9 cellular contexts compared by ENCODE assay signal in genomic region chr17:32323784-32324590, GRCh38. TPM values are rescaled to one million over a fixed set of nuclear protein-coding genes. Genes with fewer than 3 reads are reported as not detected.
DNase-seq lines count a peak whose midpoint lies in the region; ATAC-seq and TF ChIP-seq lines count a peak whose summit lies in the region.
"Had no signal": no experiment of that assay in that cellular context is flagged by ENCODE, and none has a peak within 500 bp of the region (broad histone marks: within the 10 kb centered on the region; RNA-seq: fewer than 3 reads in every experiment).

No MANE protein-coding gene starts in this region.

- no peak for TF ChIP-seq CTCF in fibroblast of villous mesenchyme (IDR thresholded peaks at IDR 0.05; ENCODE audit: insufficient read depth, low read depth, low read length)

- H3K4me3 ChIP-seq in fibroblast of villous mesenchyme (ENCODE audit: low read depth, low read length) (peak overlapping the region; percentile 29), Karpas-422 (ENCODE audit: low read length) (no peak overlapping the region)
- H3K4me3 ChIP-seq: A549 had no signal

- no peak overlapping the region; the same call in 1 of the 2 replicates for H2AFZ ChIP-seq in Karpas-422 (ENCODE audit: low read length)

- H3K9me2 ChIP-seq in Karpas-422 (replicated peaks; ENCODE audit: insufficient read depth, low read length) = no peaks in the 10 kb centered on the region

- H3K79me2 ChIP-seq in Karpas-422 (ENCODE audit: low read length) = no peaks in the 10 kb centered on the region

- DNase-seq in NCI-H2196 (lab: John Stamatoyannopoulos, UW; ENCODE audit: unreplicated experiment) = peak; percentile 22
- no peak for DNase-seq in NCI-H2196 treated with DMSO at 0.1 percent for 48 hours (lab: John Stamatoyannopoulos, UW; ENCODE audit: unreplicated experiment)
- DNase-seq in activated CD4-positive, alpha-beta T cell treated with anti-CD3 and anti-CD28 coated beads, Interleukin-2, amount 50 U/mL, for 4 hours = peak; percentile 18 to 25
- peak; percentile 34 for DNase-seq in fibroblast of villous mesenchyme (ENCODE audit: low read depth)
- DNase-seq in stimulated activated CD4-positive, alpha-beta T cell treated with anti-CD3 and anti-CD28 coated beads, Interleukin-4, amount 100 ng/mL, for 4 hours = peak; percentile 7 to 30
- no peak for DNase-seq in SK-N-DZ (ENCODE audit: low spot score)
- DNase-seq in Karpas-422 = no peak

- H4K20me1 ChIP-seq in Karpas-422 (ENCODE audit: insufficient read depth, low read depth, low read length) = no peaks in the 10 kb centered on the region

- 0 out of 2 replicates have a peak, but pooled peaks cover 6% of the 10 kb centered on the region for H3K4me1 ChIP-seq in Karpas-422 (ENCODE audit: low read length)
- H3K4me1 ChIP-seq: A549 had no signal

- H3K27me3 ChIP-seq in Karpas-422 (ENCODE audit: low read length) = no peaks in the 10 kb centered on the region

- H3K36me3 ChIP-seq in Karpas-422 (ENCODE audit: insufficient read depth, low read length) = no peaks in the 10 kb centered on the region

- H3K27ac ChIP-seq in Karpas-422 (ENCODE audit: low read length) = no peak overlapping the region

- no peak overlapping the region for H3K9ac ChIP-seq in Karpas-422 (ENCODE audit: low read length)

- H3K4me2 ChIP-seq in Karpas-422 (ENCODE audit: low read depth, low read length, poor library complexity, severe bottlenecking) = no peak overlapping the region
- H3K4me2 ChIP-seq: A549 had no signal

- H3K9me3 ChIP-seq in Karpas-422 (ENCODE audit: low read length) = no peaks in the 10 kb centered on the region
- H3K9me3 ChIP-seq: A549 had no signal

- no peak for ATAC-seq in HG02852 (IDR thresholded peaks at IDR 0.05; ENCODE audit: unreplicated experiment)
- ATAC-seq: A549 had no signal

RNA-seq across cellular contexts. Expression of gene C17orf75, which starts 18.0 kb away (rescaled TPM):
- 14.8 and 18.6 TPM in 2 replicates for total RNA-seq in fibroblast of villous mesenchyme
- polyA plus RNA-seq in SK-N-DZ (2014; cell fraction: cytosol; rRNA removed) = 77.9 and 97.6 TPM in 2 replicates
- polyA plus RNA-seq in SK-N-DZ (2014; cell fraction: nucleus; rRNA removed) = 159 and 168 TPM in 2 replicates
- total RNA-seq in Karpas-422 (2014; rRNA removed; shearing (Covaris generic); ENCODE audit: low replicate concordance) = 31.3 and 47.9 TPM in 2 replicates

RNA-seq across cellular contexts. Expression of gene ZNF207, which starts 26.0 kb away (rescaled TPM):
- 115 and 156 TPM in 2 replicates for total RNA-seq in fibroblast of villous mesenchyme
- polyA plus RNA-seq in SK-N-DZ (2014; cell fraction: cytosol; rRNA removed) = 169 and 202 TPM in 2 replicates
- polyA plus RNA-seq in SK-N-DZ (2014; cell fraction: nucleus; rRNA removed) = 285 and 326 TPM in 2 replicates
- 115 and 219 TPM in 2 replicates for total RNA-seq in Karpas-422 (2014; rRNA removed; shearing (Covaris generic); ENCODE audit: low replicate concordance)

RNA-seq across cellular contexts. Expression of gene RHBDL3, which starts 58.4 kb away (rescaled TPM):
- total RNA-seq in fibroblast of villous mesenchyme = under 0.01 TPM in 1 of 2 replicates, not detected in the other
- polyA plus RNA-seq in SK-N-DZ (2014; cell fraction: cytosol; rRNA removed) = 1.3 and 2.5 TPM in 2 replicates
- polyA plus RNA-seq in SK-N-DZ (2014; cell fraction: nucleus; rRNA removed) = 1.6 and 2.1 TPM in 2 replicates
- total RNA-seq in Karpas-422 (2014; rRNA removed; shearing (Covaris generic); ENCODE audit: low replicate concordance) = not detected in 2 replicates

Comparison
In these comparisons a context has a peak if more than half of its experiments do, and no peak if none do; other contexts are left out.
1. DNase-seq: peak in NCI-H2196 (single experiment), activated CD4-positive, alpha-beta T cell treated with anti-CD3 and anti-CD28 coated beads, Interleukin-2, amount 50 U/mL, for 4 hours (2 of 2), fibroblast of villous mesenchyme (single experiment) and stimulated activated CD4-positive, alpha-beta T cell treated with anti-CD3 and anti-CD28 coated beads, Interleukin-4, amount 100 ng/mL, for 4 hours (2 of 2); none in NCI-H2196 treated with DMSO at 0.1 percent for 48 hours (single experiment), SK-N-DZ (single experiment) and Karpas-422 (single experiment).